Comparison of ENCODE assay signal across 10 cellular contexts in genomic region chr19:13101590-13102415, GRCh38. TPM values are rescaled to one million over a fixed set of nuclear protein-coding genes. Genes with fewer than 3 reads are reported as not detected.
A peak's percentile ranks its signal among the peaks of the same experiment; 100 is the strongest.
DNase-seq lines count a peak whose midpoint lies in the region; ATAC-seq and TF ChIP-seq lines count a peak whose summit lies in the region.
"Had no signal": no experiment of that assay in that cellular context is flagged by ENCODE, and none has a peak within 500 bp of the region (broad histone marks: within the 10 kb centered on the region; RNA-seq: fewer than 3 reads in every experiment).

No MANE protein-coding gene starts in this region.

- H3K4me1 ChIP-seq in left lung (peaks cover 13 to 73% of the 10 kb centered on the region in 2 donors), subcutaneous abdominal adipose tissue (ENCODE audit: control insufficient read depth in 5 of 5, insufficient read depth in 5 of 5, low read length in 5 of 5) (peaks cover 0 to 70% (median 55%) of the 10 kb centered on the region in 5 donors)

- H3K27ac ChIP-seq in left lung, result peak overlapping the region; percentile 82 to 98
- H3K27ac ChIP-seq in subcutaneous abdominal adipose tissue (ENCODE audit: low read depth, low read length), result peak overlapping the region; percentile 74

- no peaks in the 10 kb centered on the region for H3K9me3 ChIP-seq in left lung
- no peaks in the 10 kb centered on the region for H3K9me3 ChIP-seq in subcutaneous abdominal adipose tissue (ENCODE audit: control insufficient read depth in 5 of 5, low read length in 5 of 5)
- H3K9me3 ChIP-seq: MG63 had no signal

- peak overlapping the region; percentile 39 for H3K27ac Mint-ChIP-seq in T-helper 1 cell treated with Interleukin-12 subunit alpha and Interleukin-12 subunit beta and Interleukin-4 antibody, amounts not matched to agents 30 μg/mL and 1 μg/mL, for 36 hours
- H3K27ac Mint-ChIP-seq in activated T-helper 1 cell treated with anti-CD3 and anti-CD28 coated beads, Interleukin-12 subunit alpha, Interleukin-12 subunit beta, Interleukin-2, Interleukin-4 antibody, amounts not matched to agents 30 ng/mL and 10 ng/mL and 1 ng/mL, durations not matched to agents 14 hours and 24 hours and 36 hours, result peak overlapping the region; percentile 63

- no peak for ATAC-seq in left lung
- ATAC-seq in HG03097 (IDR thresholded peaks at IDR 0.05; ENCODE audit: low FRiP score, unreplicated experiment), result no peak

- peaks cover 5% of the 10 kb centered on the region for H3K9me3 Mint-ChIP-seq in T-helper 1 cell treated with Interleukin-12 subunit alpha and Interleukin-12 subunit beta and Interleukin-4 antibody, amounts not matched to agents 30 μg/mL and 1 μg/mL, for 36 hours
- H3K9me3 Mint-ChIP-seq in activated T-helper 1 cell treated with anti-CD3 and anti-CD28 coated beads, Interleukin-12 subunit alpha, Interleukin-12 subunit beta, Interleukin-2, Interleukin-4 antibody, amounts not matched to agents 30 ng/mL and 10 ng/mL and 1 ng/mL, durations not matched to agents 14 hours and 24 hours and 36 hours, result no peaks in the 10 kb centered on the region

- peak overlapping the region; percentile 31 for H3K4me3 Mint-ChIP-seq in T-helper 1 cell treated with Interleukin-12 subunit alpha and Interleukin-12 subunit beta and Interleukin-4 antibody, amounts not matched to agents 30 μg/mL and 1 μg/mL, for 36 hours
- H3K4me3 Mint-ChIP-seq in activated T-helper 1 cell treated with anti-CD3 and anti-CD28 coated beads, Interleukin-12 subunit alpha, Interleukin-12 subunit beta, Interleukin-2, Interleukin-4 antibody, amounts not matched to agents 30 ng/mL and 10 ng/mL and 1 ng/mL, durations not matched to agents 14 hours and 24 hours and 36 hours, result peak overlapping the region; percentile 67

- H3K4me3 ChIP-seq in left lung, result peak overlapping the region; percentile 42 to 50
- H3K4me3 ChIP-seq in subcutaneous abdominal adipose tissue (ENCODE audit: low read depth in 1 of 5, low read length in 5 of 5), result peak overlapping the region; percentile 63 to 76 (median 69)
- H3K4me3 ChIP-seq: MG63 had no signal

- H3K36me3 ChIP-seq in left lung (peaks cover 0 to 12% of the 10 kb centered on the region in 2 donors), subcutaneous abdominal adipose tissue (ENCODE audit: control insufficient read depth in 5 of 5, insufficient read depth in 5 of 5, low read length in 5 of 5) (peaks cover 0 to 8% (median 6%) of the 10 kb centered on the region in 5 donors)

- no peak for TF ChIP-seq CTCF in left lung (IDR thresholded peaks at IDR 0.05)
- no peak for TF ChIP-seq CTCF in GM20000 (IDR thresholded peaks at IDR 0.05; ENCODE audit: extremely low read depth, missing control alignments)

- H3K27me3 ChIP-seq in left lung (peaks cover 0 to under 1% of the 10 kb centered on the region in 2 donors), subcutaneous abdominal adipose tissue (ENCODE audit: control insufficient read depth in 5 of 5, insufficient read depth in 4 of 5, low read length in 5 of 5) (no peaks in the 10 kb centered on the region)
- H3K27me3 ChIP-seq: MG63 had no signal

- intact Hi-C loops in activated T-helper 1 cell treated with anti-CD3 and anti-CD28 coated beads, Interleukin-12 subunit alpha, Interleukin-12 subunit beta, Interleukin-2, Interleukin-4 antibody, amounts not matched to agents 30 ng/mL and 10 ng/mL and 1 ng/mL, durations not matched to agents 14 hours and 24 hours and 36 hours (cut with micrococcal nuclease), result no loop called here
- intact Hi-C loops in left lung (cut with DNase I), result no loop called here

- peaks cover 20% of the 10 kb centered on the region for H3K27me3 Mint-ChIP-seq in T-helper 1 cell treated with Interleukin-12 subunit alpha and Interleukin-12 subunit beta and Interleukin-4 antibody, amounts not matched to agents 30 μg/mL and 1 μg/mL, for 36 hours (ENCODE audit: low read depth)
- H3K27me3 Mint-ChIP-seq in activated T-helper 1 cell treated with anti-CD3 and anti-CD28 coated beads, Interleukin-12 subunit alpha, Interleukin-12 subunit beta, Interleukin-2, Interleukin-4 antibody, amounts not matched to agents 30 ng/mL and 10 ng/mL and 1 ng/mL, durations not matched to agents 14 hours and 24 hours and 36 hours (ENCODE audit: insufficient read depth), result peaks cover 12% of the 10 kb centered on the region

- no peak for DNase-seq in T-helper 1 cell
- no peak for DNase-seq in activated T-helper 1 cell treated with anti-CD3 and anti-CD28 coated beads, Interleukin-12 subunit alpha, Interleukin-12 subunit beta, Interleukin-2, Interleukin-4 antibody, amounts not matched to agents 30 ng/mL and 10 ng/mL and 1 ng/mL, durations not matched to agents 14 hours and 24 hours and 36 hours (ENCODE audit: low spot score)
- DNase-seq in left lung, result no peak
- no peak for DNase-seq in activated CD8-positive, alpha-beta memory T cell treated with anti-CD3 and anti-CD28 coated beads, Interleukin-2, amount 50 U/mL, for 4 hours
- no peak for DNase-seq in GM20000 (ENCODE audit: low spot score)
- DNase-seq: MG63 had no signal

- peaks cover 7% of the 10 kb centered on the region for H3K36me3 Mint-ChIP-seq in T-helper 1 cell treated with Interleukin-12 subunit alpha and Interleukin-12 subunit beta and Interleukin-4 antibody, amounts not matched to agents 30 μg/mL and 1 μg/mL, for 36 hours (ENCODE audit: low read depth)
- H3K36me3 Mint-ChIP-seq in activated T-helper 1 cell treated with anti-CD3 and anti-CD28 coated beads, Interleukin-12 subunit alpha, Interleukin-12 subunit beta, Interleukin-2, Interleukin-4 antibody, amounts not matched to agents 30 ng/mL and 10 ng/mL and 1 ng/mL, durations not matched to agents 14 hours and 24 hours and 36 hours (ENCODE audit: low read depth), result peaks cover 8% of the 10 kb centered on the region

- peaks cover 32% of the 10 kb centered on the region for H3K4me1 Mint-ChIP-seq in T-helper 1 cell treated with Interleukin-12 subunit alpha and Interleukin-12 subunit beta and Interleukin-4 antibody, amounts not matched to agents 30 μg/mL and 1 μg/mL, for 36 hours (ENCODE audit: low read depth)
- H3K4me1 Mint-ChIP-seq in activated T-helper 1 cell treated with anti-CD3 and anti-CD28 coated beads, Interleukin-12 subunit alpha, Interleukin-12 subunit beta, Interleukin-2, Interleukin-4 antibody, amounts not matched to agents 30 ng/mL and 10 ng/mL and 1 ng/mL, durations not matched to agents 14 hours and 24 hours and 36 hours (ENCODE audit: low read depth), result peaks cover 21% of the 10 kb centered on the region

- peak overlapping the region in 4 of 5 donors; percentile 72 to 83 (median 78) for H3K9ac ChIP-seq in subcutaneous abdominal adipose tissue (ENCODE audit: low read length in 5 of 5)

RNA-seq across cellular contexts. Expression of gene LYL1, which starts 0.9 kb away (rescaled TPM):
- total RNA-seq in activated T-helper 1 cell treated with anti-CD3 and anti-CD28 coated beads, Interleukin-12 subunit alpha, Interleukin-12 subunit beta, Interleukin-2, Interleukin-4 antibody, amounts not matched to agents 30 ng/mL and 10 ng/mL and 1 ng/mL, durations not matched to agents 14 hours and 24 hours and 36 hours, result 2.4 and 2.5 TPM in 2 replicates
- 10 to 100 TPM; 15.4 to 32.9 TPM for total RNA-seq in left lung
- total RNA-seq: A172 had no signal

RNA-seq across cellular contexts. Expression of gene TRMT1, which starts 14.7 kb away (rescaled TPM):
- 154 and 157 TPM in 2 replicates for total RNA-seq in activated T-helper 1 cell treated with anti-CD3 and anti-CD28 coated beads, Interleukin-12 subunit alpha, Interleukin-12 subunit beta, Interleukin-2, Interleukin-4 antibody, amounts not matched to agents 30 ng/mL and 10 ng/mL and 1 ng/mL, durations not matched to agents 14 hours and 24 hours and 36 hours
- 10 to 100 TPM; 24.2 to 46.2 TPM for total RNA-seq in left lung

RNA-seq across cellular contexts. Expression of gene NACC1, which starts 16.3 kb away (rescaled TPM):
- total RNA-seq in activated T-helper 1 cell treated with anti-CD3 and anti-CD28 coated beads, Interleukin-12 subunit alpha, Interleukin-12 subunit beta, Interleukin-2, Interleukin-4 antibody, amounts not matched to agents 30 ng/mL and 10 ng/mL and 1 ng/mL, durations not matched to agents 14 hours and 24 hours and 36 hours, result 124 TPM in 2 replicates
- 10 to 100 TPM; 65.1 to 92.5 TPM for total RNA-seq in left lung

RNA-seq across cellular contexts. Expression of gene STX10, which starts 48.4 kb away (rescaled TPM):
- 73.8 and 78.1 TPM in 2 replicates for total RNA-seq in activated T-helper 1 cell treated with anti-CD3 and anti-CD28 coated beads, Interleukin-12 subunit alpha, Interleukin-12 subunit beta, Interleukin-2, Interleukin-4 antibody, amounts not matched to agents 30 ng/mL and 10 ng/mL and 1 ng/mL, durations not matched to agents 14 hours and 24 hours and 36 hours
- total RNA-seq in left lung, result 10 to 100 TPM; 64.0 to 94.8 TPM

RNA-seq across cellular contexts. Expression of gene IER2, which starts 48.4 kb away (rescaled TPM):
- 173 and 175 TPM in 2 replicates for total RNA-seq in activated T-helper 1 cell treated with anti-CD3 and anti-CD28 coated beads, Interleukin-12 subunit alpha, Interleukin-12 subunit beta, Interleukin-2, Interleukin-4 antibody, amounts not matched to agents 30 ng/mL and 10 ng/mL and 1 ng/mL, durations not matched to agents 14 hours and 24 hours and 36 hours
- 10 to 100 TPM; 70.1 to 99.4 TPM for total RNA-seq in left lung
